In genomic region chr2:113672297-113672696, GRCh38 we compare ENCODE assay signal across 24 cellular contexts. TPM values are rescaled to one million over a fixed set of nuclear protein-coding genes. Genes with fewer than 3 reads are reported as not detected.
DNase-seq lines count a peak whose midpoint lies in the region; TF ChIP-seq lines count a peak whose summit lies in the region.
"Had no signal": no experiment of that assay in that cellular context is flagged by ENCODE, and none has a peak within 500 bp of the region (broad histone marks: within the 10 kb centered on the region; RNA-seq: fewer than 3 reads in every experiment).

No MANE protein-coding gene starts in this region.

- H3K4me2 ChIP-seq in neuronal stem cell (ENCODE audit: insufficient read depth, low read length, poor library complexity, severe bottlenecking): no peak overlapping the region
- H3K4me2 ChIP-seq: BLaER1 had no signal

- H3K23ac ChIP-seq in neuronal stem cell (ENCODE audit: low read depth, low read length, poor library complexity): no peak overlapping the region

- no peak overlapping the region for H3K9ac ChIP-seq in neuronal stem cell (ENCODE audit: low read depth, low read length, poor library complexity)
- H3K9ac ChIP-seq: BLaER1, GM23248 had no signal

- peaks cover 10% of the 10 kb centered on the region for H3K27me3 Mint-ChIP-seq in glutamatergic neuron (ENCODE audit: unreplicated experiment)
- H3K27me3 Mint-ChIP-seq: IgD-negative memory B cell had no signal

- peak overlapping the region; percentile 37 for H3K4me3 Mint-ChIP-seq in glutamatergic neuron (ENCODE audit: unreplicated experiment)
- H3K4me3 Mint-ChIP-seq: CD4-positive, alpha-beta memory T cell; IgD-negative memory B cell had no signal

- H2BK5ac ChIP-seq in neuronal stem cell (ENCODE audit: low read length): no peak overlapping the region

- H2AK5ac ChIP-seq in neuronal stem cell (ENCODE audit: low read depth, low read length): no peak overlapping the region

- H3K4me1 ChIP-seq in neuronal stem cell (ENCODE audit: control insufficient read depth in 2 of 2, insufficient read depth in 1 of 2, low read depth in 1 of 2, low read length in 2 of 2) (peaks cover 2 to 11% of the 10 kb centered on the region in 2 donors), sigmoid colon (no peaks in the 10 kb centered on the region)
- H3K4me1 ChIP-seq: BLaER1, SJCRH30 had no signal

- no CpG with 5 or more reads among the region's 3 CpGs for WGBS in neuronal stem cell (ENCODE audit: extremely low coverage in 2 of 2, insufficient read length in 2 of 2, insufficient replicate concordance in 1 of 2), 2 donors
- 62 to 87% methylated on average over 3 of the region's 3 CpGs for WGBS in sigmoid colon, 2 donors

- no peak overlapping the region for H3K14ac ChIP-seq in neuronal stem cell (ENCODE audit: low read length)

- peak overlapping the region; percentile 16 for H2AFZ ChIP-seq in neuronal stem cell (ENCODE audit: low read length)
- H2AFZ ChIP-seq: GM23248 had no signal

- H3K36me3 Mint-ChIP-seq in glutamatergic neuron (ENCODE audit: unreplicated experiment): no peaks in the 10 kb centered on the region
- H3K36me3 Mint-ChIP-seq: CD4-positive, alpha-beta memory T cell; IgD-negative memory B cell had no signal

- H4K8ac ChIP-seq in neuronal stem cell (ENCODE audit: low read depth, low read length): no peak overlapping the region

- peaks cover 3% of the 10 kb centered on the region for H3K9me3 Mint-ChIP-seq in glutamatergic neuron (ENCODE audit: unreplicated experiment)
- H3K9me3 Mint-ChIP-seq: CD4-positive, alpha-beta memory T cell had no signal

- TF ChIP-seq EP300 in sigmoid colon (IDR thresholded peaks at IDR 0.05): no peak

- H4K91ac ChIP-seq in neuronal stem cell (ENCODE audit: low read depth, low read length, poor library complexity): no peak overlapping the region

- H3K9me3 ChIP-seq in neuronal stem cell (replicated peaks in 1 of 2; ENCODE audit: control insufficient read depth in 2 of 2, insufficient read depth in 1 of 2, low read depth in 1 of 2, low read length in 2 of 2) (no peaks in the 10 kb centered on the region), sigmoid colon (no peaks in the 10 kb centered on the region)
- H3K9me3 ChIP-seq: BLaER1, MG63, SJCRH30 had no signal

- DNase-seq in DMS 273 (lab: John Stamatoyannopoulos, UW; ENCODE audit: unreplicated experiment): peak; percentile 23
- DNase-seq in DMS 273 treated with DMSO at 0.1 percent for 48 hours (lab: John Stamatoyannopoulos, UW): no peak
- DNase-seq in MV-4-11 (lab: John Stamatoyannopoulos, UW): peak; percentile 57
- peak; percentile 32 for DNase-seq in glutamatergic neuron
- no peak for DNase-seq in neuronal stem cell (ENCODE audit: low spot score)
- DNase-seq in HuH-7.5 (ENCODE audit: low spot score): no peak
- DNase-seq in sigmoid colon: no peak
- DNase-seq in islet precursor cell: no peak
- DNase-seq: ACHN; CD4-positive, alpha-beta memory T cell; DMS53; GF-D8; GM23248; MG63; NCI-H1105; NCI-H146; NCI-H2029; NCI-H2227 treated with DMSO at 0.1 percent for 48 hours; NCI-H510A; SJCRH30; T-helper 1 cell had no signal

- H3K27ac ChIP-seq in neuronal stem cell (replicated peaks; ENCODE audit: low read length) (no peak overlapping the region), sigmoid colon (no peak overlapping the region)
- H3K27ac ChIP-seq: 22Rv1, BLaER1, GM23248, SJCRH30 had no signal

- H3K36me3 ChIP-seq in neuronal stem cell (replicated peaks in 1 of 2; ENCODE audit: control insufficient read depth in 2 of 2, insufficient read depth in 2 of 2, low read length in 2 of 2): no peaks in the 10 kb centered on the region
- no peaks in the 10 kb centered on the region for H3K36me3 ChIP-seq in sigmoid colon
- H3K36me3 ChIP-seq: BLaER1, MG63, SJCRH30 had no signal

- H3K18ac ChIP-seq in neuronal stem cell (ENCODE audit: low read length): no peak overlapping the region

- peak overlapping the region; percentile 82 for H3K27ac Mint-ChIP-seq in glutamatergic neuron (ENCODE audit: unreplicated experiment)
- H3K27ac Mint-ChIP-seq: CD4-positive, alpha-beta memory T cell; IgD-negative memory B cell had no signal

- no peak overlapping the region for H3K4ac ChIP-seq in neuronal stem cell (ENCODE audit: low read length)

- peaks cover 32% of the 10 kb centered on the region for H3K4me1 Mint-ChIP-seq in glutamatergic neuron (ENCODE audit: low read depth, unreplicated experiment)
- H3K4me1 Mint-ChIP-seq: CD4-positive, alpha-beta memory T cell; IgD-negative memory B cell had no signal

- no peak for TF ChIP-seq POLR2A in sigmoid colon (IDR thresholded peaks at IDR 0.05)

- no peak overlapping the region for H2BK15ac ChIP-seq in neuronal stem cell (ENCODE audit: low read length)

- no peak overlapping the region for H2BK120ac ChIP-seq in neuronal stem cell (ENCODE audit: low read depth, low read length)

- no peak overlapping the region for H2BK12ac ChIP-seq in neuronal stem cell (ENCODE audit: low read length)

- H3K4me3 ChIP-seq in neuronal stem cell (ENCODE audit: low read length in 2 of 2) (no peak overlapping the region), sigmoid colon (no peak overlapping the region)
- H3K4me3 ChIP-seq: BLaER1, GM23248, MG63, SJCRH30 had no signal

- H3K79me1 ChIP-seq in neuronal stem cell (ENCODE audit: low read depth, low read length): no peaks in the 10 kb centered on the region

- no peak for TF ChIP-seq CTCF in glutamatergic neuron (IDR thresholded peaks at IDR 0.05; ENCODE audit: partially characterized antibody, unreplicated experiment)
- TF ChIP-seq CTCF in sigmoid colon (IDR thresholded peaks at IDR 0.05): no peak

- intact Hi-C loops in sigmoid colon (cut with DNase I): no loop called here

- H3K27me3 ChIP-seq in neuronal stem cell (ENCODE audit: control insufficient read depth in 3 of 3, insufficient read depth in 3 of 3, low read depth in 1 of 3, low read length in 3 of 3) (no peaks in the 10 kb centered on the region), sigmoid colon (no peaks in the 10 kb centered on the region)
- H3K27me3 ChIP-seq: BLaER1, MG63, SJCRH30 had no signal

RNA-seq across cellular contexts. Expression of gene RABL2A, which starts 45.2 kb away (rescaled TPM):
- 17.0 TPM for total RNA-seq in glutamatergic neuron (ENCODE audit: unreplicated experiment)
- 25.1 TPM for polyA plus RNA-seq in neuronal stem cell (2013, experiment 1 of 2)
- polyA plus RNA-seq in neuronal stem cell (2013, experiment 2 of 2): 23.4 TPM
- 10 to 100 TPM in 2 of 4 donors, 1 to 10 TPM in 2; 6.4 to 15.2 (median 9.0) TPM for total RNA-seq in sigmoid colon
- polyA plus RNA-seq in sigmoid colon: 10 to 100 TPM in 1 of 3 donors, 1 to 10 TPM in 2; 5.8 to 11.6 (median 7.8) TPM

Comparison
In these comparisons a context has a peak if more than half of its experiments do, and no peak if none do; other contexts are left out.
1. DNase-seq: peak in DMS 273 (single experiment), MV-4-11 (single experiment) and glutamatergic neuron (single experiment); none in DMS 273 treated with DMSO at 0.1 percent for 48 hours (single experiment), neuronal stem cell (single experiment), HuH-7.5 (single experiment), sigmoid colon (single experiment) and islet precursor cell (single experiment).